ENCODE assay signal across 1 cellular context in genomic region chr16:1420111-1420539, GRCh38.
TF ChIP-seq lines count a peak whose summit lies in the region.

No MANE protein-coding gene starts in this region.

TF ChIP-seq in endothelial cell of umbilical vein, 7 proteins besides CTCF, POLR2A, EP300 and RAD21:
- TF ChIP-seq, protein P1, sequence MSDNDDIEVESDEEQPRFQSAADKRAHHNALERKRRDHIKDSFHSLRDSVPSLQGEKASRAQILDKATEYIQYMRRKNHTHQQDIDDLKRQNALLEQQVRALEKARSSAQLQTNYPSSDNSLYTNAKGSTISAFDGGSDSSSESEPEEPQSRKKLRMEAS (IDR thresholded peaks at IDR 0.05; ENCODE audit: insufficient read depth, insufficient read length) = no peak
- no peak for TF ChIP-seq JUN (IDR thresholded peaks at IDR 0.05; ENCODE audit: borderline replicate concordance, insufficient read depth, insufficient read length, low read depth)
- TF ChIP-seq POLR2AphosphoS5 (IDR thresholded peaks at IDR 0.05; ENCODE audit: insufficient read depth, low read depth, low read length) = no peak
- no peak for TF ChIP-seq EZH2 (IDR thresholded peaks at IDR 0.05; ENCODE audit: borderline replicate concordance, low read depth, low read length, severe bottlenecking)
- no peak for TF ChIP-seq GATA2 (IDR thresholded peaks at IDR 0.05; ENCODE audit: insufficient read depth, insufficient read length, low read depth, low read length)
- TF ChIP-seq FOS (IDR thresholded peaks at IDR 0.05; ENCODE audit: borderline replicate concordance, insufficient read depth, low read length) = no peak
- no peak for TF ChIP-seq MYC (IDR thresholded peaks at IDR 0.05; ENCODE audit: low read depth, low read length)
